Comparison of ENCODE assay signal across 8 cellular contexts in genomic region chrX:46447384-46447783, GRCh38.
DNase-seq lines count a peak whose midpoint lies in the region; ATAC-seq and TF ChIP-seq lines count a peak whose summit lies in the region.

No MANE protein-coding gene starts in this region.

- peaks cover 35% of the 10 kb centered on the region for H3K36me3 Mint-ChIP-seq in CD4-positive, alpha-beta T cell (ENCODE audit: low read depth)
- peaks cover 8% of the 10 kb centered on the region; the same call in 1 of the 2 replicates for H3K36me3 Mint-ChIP-seq in HFFc6 (ENCODE audit: low read depth)
- peaks cover 18% of the 10 kb centered on the region for H3K36me3 Mint-ChIP-seq in activated T-helper 1 cell treated with anti-CD3 and anti-CD28 coated beads, Interleukin-12 subunit alpha, Interleukin-12 subunit beta, Interleukin-2, Interleukin-4 antibody, amounts not matched to agents 30 ng/mL and 10 ng/mL and 1 ng/mL, durations not matched to agents 14 hours and 24 hours and 36 hours (ENCODE audit: low read depth)
- H3K36me3 Mint-ChIP-seq in stimulated activated naive CD8-positive, alpha-beta T cell treated with anti-CD3 and anti-CD28 coated beads, Interleukin-15, Interleukin-2, amounts not matched to agents 100 ng/mL and 50 ng/mL, for 24 hours (ENCODE audit: low read depth): peaks cover 14% of the 10 kb centered on the region

- no peaks in the 10 kb centered on the region for H3K9me3 Mint-ChIP-seq in CD4-positive, alpha-beta T cell
- H3K9me3 Mint-ChIP-seq in HFFc6: no peaks in the 10 kb centered on the region
- no peaks in the 10 kb centered on the region for H3K9me3 Mint-ChIP-seq in activated T-helper 1 cell treated with anti-CD3 and anti-CD28 coated beads, Interleukin-12 subunit alpha, Interleukin-12 subunit beta, Interleukin-2, Interleukin-4 antibody, amounts not matched to agents 30 ng/mL and 10 ng/mL and 1 ng/mL, durations not matched to agents 14 hours and 24 hours and 36 hours
- no peaks in the 10 kb centered on the region for H3K9me3 Mint-ChIP-seq in stimulated activated naive CD8-positive, alpha-beta T cell treated with anti-CD3 and anti-CD28 coated beads, Interleukin-15, Interleukin-2, amounts not matched to agents 100 ng/mL and 50 ng/mL, for 24 hours

- POLR2A ChIA-PET in CD4-positive, alpha-beta T cell (lab: Charles Lee): interaction anchor here (1.1 kb wide), 1 partner anchor 12 kb away, joined by 4 read pairs; no protein-coding TSS in a partner anchor

- H3K27me3 Mint-ChIP-seq in CD4-positive, alpha-beta T cell: no peaks in the 10 kb centered on the region
- peaks cover 1% of the 10 kb centered on the region; the same call in 1 of the 2 replicates for H3K27me3 Mint-ChIP-seq in HFFc6 (ENCODE audit: insufficient read depth)
- H3K27me3 Mint-ChIP-seq in activated T-helper 1 cell treated with anti-CD3 and anti-CD28 coated beads, Interleukin-12 subunit alpha, Interleukin-12 subunit beta, Interleukin-2, Interleukin-4 antibody, amounts not matched to agents 30 ng/mL and 10 ng/mL and 1 ng/mL, durations not matched to agents 14 hours and 24 hours and 36 hours (ENCODE audit: insufficient read depth): no peaks in the 10 kb centered on the region
- no peaks in the 10 kb centered on the region for H3K27me3 Mint-ChIP-seq in stimulated activated naive CD8-positive, alpha-beta T cell treated with anti-CD3 and anti-CD28 coated beads, Interleukin-15, Interleukin-2, amounts not matched to agents 100 ng/mL and 50 ng/mL, for 24 hours

- H3K27me3 ChIP-seq in CD4-positive, alpha-beta T cell (ENCODE audit: control insufficient read depth, insufficient read depth, low read length): no peaks in the 10 kb centered on the region

- H3K27ac ChIP-seq in CD4-positive, alpha-beta T cell (ENCODE audit: low read depth, low read length): peak overlapping the region; percentile 50

- no peak for DNase-seq in CD4-positive, alpha-beta T cell
- DNase-seq in HFFc6 (no peak), HCEC 1CT (no peak), GDM1 (lab: John Stamatoyannopoulos, UW) (no peak)
- no peak for DNase-seq in activated T-helper 1 cell treated with anti-CD3 and anti-CD28 coated beads, Interleukin-12 subunit alpha, Interleukin-12 subunit beta, Interleukin-2, Interleukin-4 antibody, amounts not matched to agents 30 ng/mL and 10 ng/mL and 1 ng/mL, durations not matched to agents 14 hours and 24 hours and 36 hours (ENCODE audit: low spot score)

- TF ChIP-seq CTCF in CD4-positive, alpha-beta T cell (IDR thresholded peaks at IDR 0.05): no peak
- TF ChIP-seq CTCF in HFFc6 (IDR thresholded peaks at IDR 0.05): no peak

- ATAC-seq in CD4-positive, alpha-beta T cell (ENCODE audit: poor library complexity): peak; percentile 61
- no peak for ATAC-seq in HG02759 (IDR thresholded peaks at IDR 0.05; ENCODE audit: unreplicated experiment)

- H3K4me3 Mint-ChIP-seq in CD4-positive, alpha-beta T cell: peak overlapping the region; percentile 91
- peak overlapping the region; percentile 92 for H3K4me3 Mint-ChIP-seq in HFFc6
- peak overlapping the region; percentile 84 for H3K4me3 Mint-ChIP-seq in activated T-helper 1 cell treated with anti-CD3 and anti-CD28 coated beads, Interleukin-12 subunit alpha, Interleukin-12 subunit beta, Interleukin-2, Interleukin-4 antibody, amounts not matched to agents 30 ng/mL and 10 ng/mL and 1 ng/mL, durations not matched to agents 14 hours and 24 hours and 36 hours
- H3K4me3 Mint-ChIP-seq in stimulated activated naive CD8-positive, alpha-beta T cell treated with anti-CD3 and anti-CD28 coated beads, Interleukin-15, Interleukin-2, amounts not matched to agents 100 ng/mL and 50 ng/mL, for 24 hours: peak overlapping the region; percentile 84

- intact Hi-C loops in CD4-positive, alpha-beta T cell (cut with DNase I, micrococcal nuclease): loop anchor here (2.0 to 5.0 kb wide), 3 partner anchors 97 to 680 kb away; partner anchors contain the start of genes CHST7 (in 1 of the 2) and ZNF674 (in 1 of the 2)
- intact Hi-C loops in activated T-helper 1 cell treated with anti-CD3 and anti-CD28 coated beads, Interleukin-12 subunit alpha, Interleukin-12 subunit beta, Interleukin-2, Interleukin-4 antibody, amounts not matched to agents 30 ng/mL and 10 ng/mL and 1 ng/mL, durations not matched to agents 14 hours and 24 hours and 36 hours (cut with micrococcal nuclease): loop anchor here (1.0 to 10.0 kb wide), 4 partner anchors 98 to 311 kb away; partner anchors contain the start of genes CHST7, SLC9A7 and ZNF674

- no peaks in the 10 kb centered on the region for H3K9me3 ChIP-seq in CD4-positive, alpha-beta T cell (ENCODE audit: control insufficient read depth, low read length)
- H3K9me3 ChIP-seq in iPS-18c (ENCODE audit: control insufficient read depth, insufficient read depth, low read length): peaks cover 4% of the 10 kb centered on the region

- peaks cover 15% of the 10 kb centered on the region for H3K4me1 Mint-ChIP-seq in CD4-positive, alpha-beta T cell (ENCODE audit: low read depth)
- H3K4me1 Mint-ChIP-seq in HFFc6 (ENCODE audit: low read depth): peaks cover 20% of the 10 kb centered on the region
- H3K4me1 Mint-ChIP-seq in activated T-helper 1 cell treated with anti-CD3 and anti-CD28 coated beads, Interleukin-12 subunit alpha, Interleukin-12 subunit beta, Interleukin-2, Interleukin-4 antibody, amounts not matched to agents 30 ng/mL and 10 ng/mL and 1 ng/mL, durations not matched to agents 14 hours and 24 hours and 36 hours (ENCODE audit: low read depth): peaks cover 30% of the 10 kb centered on the region
- H3K4me1 Mint-ChIP-seq in stimulated activated naive CD8-positive, alpha-beta T cell treated with anti-CD3 and anti-CD28 coated beads, Interleukin-15, Interleukin-2, amounts not matched to agents 100 ng/mL and 50 ng/mL, for 24 hours (ENCODE audit: low read depth): peaks cover 35% of the 10 kb centered on the region

- CTCF ChIA-PET in CD4-positive, alpha-beta T cell (lab: Charles Lee): interaction anchor here (1.5 kb wide), 1 partner anchor 125 kb away, joined by 3 read pairs; no protein-coding TSS in a partner anchor

- H3K4me3 ChIP-seq in iPS-18c (ENCODE audit: insufficient read depth, low read depth, low read length): peak overlapping the region; percentile 46

- peak overlapping the region; percentile 92 for H3K27ac Mint-ChIP-seq in CD4-positive, alpha-beta T cell
- peak overlapping the region; percentile 85 for H3K27ac Mint-ChIP-seq in HFFc6
- H3K27ac Mint-ChIP-seq in activated T-helper 1 cell treated with anti-CD3 and anti-CD28 coated beads, Interleukin-12 subunit alpha, Interleukin-12 subunit beta, Interleukin-2, Interleukin-4 antibody, amounts not matched to agents 30 ng/mL and 10 ng/mL and 1 ng/mL, durations not matched to agents 14 hours and 24 hours and 36 hours: peak overlapping the region; percentile 92
- peak overlapping the region; percentile 85 for H3K27ac Mint-ChIP-seq in stimulated activated naive CD8-positive, alpha-beta T cell treated with anti-CD3 and anti-CD28 coated beads, Interleukin-15, Interleukin-2, amounts not matched to agents 100 ng/mL and 50 ng/mL, for 24 hours
